Comparison of ENCODE assay signal across 29 cellular contexts in genomic region chr7:7731732-7732131, GRCh38. TPM values are rescaled to one million over a fixed set of nuclear protein-coding genes. Genes with fewer than 3 reads are reported as not detected.
DNase-seq lines count a peak whose midpoint lies in the region; ATAC-seq and TF ChIP-seq lines count a peak whose summit lies in the region.
"Had no signal": no experiment of that assay in that cellular context is flagged by ENCODE, and none has a peak within 500 bp of the region (broad histone marks: within the 10 kb centered on the region; RNA-seq: fewer than 3 reads in every experiment).

No MANE protein-coding gene starts in this region.

- H3K27me3 ChIP-seq in right atrium auricular region, result no peaks in the 10 kb centered on the region
- no peaks in the 10 kb centered on the region for H3K27me3 ChIP-seq in osteoblast (ENCODE audit: insufficient read depth, low read length)
- H3K27me3 ChIP-seq in thyroid gland, result no peaks in the 10 kb centered on the region
- H3K27me3 ChIP-seq: BE2C, breast epithelium, right lobe of liver had no signal

- H3K36me3 ChIP-seq in right atrium auricular region (no peaks in the 10 kb centered on the region), osteoblast (ENCODE audit: insufficient read depth, low read length) (no peaks in the 10 kb centered on the region), thyroid gland (no peaks in the 10 kb centered on the region)
- H3K36me3 ChIP-seq: BE2C, breast epithelium, right lobe of liver had no signal

- no peak overlapping the region for H3K4me2 ChIP-seq in osteoblast (ENCODE audit: insufficient read depth, low read length)

- no peaks in the 10 kb centered on the region for H3K9me3 ChIP-seq in right atrium auricular region
- H3K9me3 ChIP-seq in osteoblast (ENCODE audit: low read depth, low read length), result no peaks in the 10 kb centered on the region
- H3K9me3 ChIP-seq in thyroid gland, result no peaks in the 10 kb centered on the region
- H3K9me3 ChIP-seq: BE2C, breast epithelium, right lobe of liver had no signal

- H3K4me1 ChIP-seq in right atrium auricular region, result peaks cover 0 to 8% of the 10 kb centered on the region in 2 donors
- peaks cover 19% of the 10 kb centered on the region for H3K4me1 ChIP-seq in osteoblast (ENCODE audit: insufficient read depth, low read length)
- peaks cover 6 to 9% of the 10 kb centered on the region in 2 donors for H3K4me1 ChIP-seq in thyroid gland
- H3K4me1 ChIP-seq: breast epithelium, right lobe of liver had no signal

- TF ChIP-seq CTCF in right atrium auricular region (IDR thresholded peaks at IDR 0.05) (no peak), fibroblast of villous mesenchyme (IDR thresholded peaks at IDR 0.05; ENCODE audit: insufficient read depth, low read depth, low read length) (no peak), osteoblast (IDR thresholded peaks at IDR 0.05; ENCODE audit: extremely low read depth, low read depth, low read length) (no peak), thyroid gland (IDR thresholded peaks at IDR 0.05) (no peak)

- ATAC-seq in left ventricle myocardium superior (peak; percentile 41), GM21619 (IDR thresholded peaks at IDR 0.05; ENCODE audit: unreplicated experiment) (no peak)
- ATAC-seq: GM12878; natural killer cell; stimulated activated naive CD8-positive, alpha-beta T cell treated with anti-CD3 and anti-CD28 coated beads, Interleukin-15, amount 100 ng/mL, for 72 hours had no signal

- no peak overlapping the region for H3K4me3 ChIP-seq in right atrium auricular region
- no peak overlapping the region for H3K4me3 ChIP-seq in fibroblast of villous mesenchyme (ENCODE audit: low read depth, low read length)
- no peak overlapping the region for H3K4me3 ChIP-seq in osteoblast (ENCODE audit: insufficient read depth, low read length)
- H3K4me3 ChIP-seq in thyroid gland (replicated peaks in 1 of 3), result no peak overlapping the region
- H3K4me3 ChIP-seq: breast epithelium, GM12878, right lobe of liver had no signal

- no peak for TF ChIP-seq POLR2A in thyroid gland (IDR thresholded peaks at IDR 0.05)

- no peak for DNase-seq in left ventricle myocardium superior
- no peak for DNase-seq in right atrium auricular region (ENCODE audit: low spot score)
- DNase-seq in fibroblast of villous mesenchyme (ENCODE audit: low read depth), result peak; percentile 24
- DNase-seq in osteoblast (ENCODE audit: insufficient read length, low spot score, missing footprints), result no peak
- DNase-seq in thyroid gland, result no peak
- DNase-seq in epidermal melanocyte (ENCODE audit: insufficient read length, low spot score), result no peak
- no peak for DNase-seq in activated effector memory CD4-positive, alpha-beta T cell treated with anti-CD3 and anti-CD28 coated beads, Interleukin-2, amount 50 U/mL, for 16 hours
- DNase-seq: activated CD4-positive, alpha-beta T cell treated with anti-CD3 and anti-CD28 coated beads for 48 hours; activated naive CD4-positive, alpha-beta T cell; activated T-cell treated with anti-CD3 and anti-CD28 coated beads, Interleukin-2, amount 50 U/mL, for 24 hours; amniotic stem cell; BE2C; COR-L47; cortex of kidney; endodermal cell; HCEC 1CT; natural killer cell; NCI-H1105 treated with DMSO at 0.1 percent for 48 hours; NCI-H2029; NCI-H2227 treated with DMSO at 0.1 percent for 48 hours; NCI-H69; right lobe of liver; stimulated activated naive CD8-positive, alpha-beta T cell treated with anti-CD3 and anti-CD28 coated beads, Interleukin-15, amount 100 ng/mL, for 72 hours had no signal

- H4K20me1 ChIP-seq in osteoblast (ENCODE audit: insufficient read depth, low read length), result no peaks in the 10 kb centered on the region

- H3K79me2 ChIP-seq in osteoblast (ENCODE audit: insufficient read depth, low read length), result no peaks in the 10 kb centered on the region

- no peak overlapping the region for H2AFZ ChIP-seq in osteoblast (ENCODE audit: low read length)
- H2AFZ ChIP-seq: parathyroid adenoma had no signal

- intact Hi-C loops in left ventricle myocardium superior (cut with micrococcal nuclease), result no loop called here
- intact Hi-C loops in thyroid gland (cut with DNase I), result no loop called here

- H3K27ac ChIP-seq in right atrium auricular region (peak overlapping the region in 1 of 2 donors; percentile 11), osteoblast (ENCODE audit: low read depth, low read length) (peak overlapping the region; percentile 61), thyroid gland (peak overlapping the region in 1 of 3 donors; percentile 23)
- H3K27ac ChIP-seq: HL-60, parathyroid adenoma, right lobe of liver, VCaP had no signal

RNA-seq across cellular contexts. Expression of gene RPA3, which starts 13.3 kb away (rescaled TPM):
- total RNA-seq in left ventricle myocardium superior (25.2 TPM), right atrium auricular region (10 to 100 TPM; 15.6 to 18.0 TPM), fibroblast of villous mesenchyme (24.6 and 25.8 TPM in 2 replicates), osteoblast (15.9 and 16.6 TPM in 2 replicates), thyroid gland (10 to 100 TPM; 21.9 to 39.1 (median 31.3) TPM)
